In genomic region chr9:92607088-92607487, GRCh38 we compare ENCODE assay signal across 12 cellular contexts.
DNase-seq lines count a peak whose midpoint lies in the region; ATAC-seq and TF ChIP-seq lines count a peak whose summit lies in the region.
"Had no signal": no experiment of that assay in that cellular context is flagged by ENCODE, and none has a peak within 500 bp of the region (broad histone marks: within the 10 kb centered on the region; RNA-seq: fewer than 3 reads in every experiment).

No MANE protein-coding gene starts in this region.

- TF ChIP-seq CTCF in astrocyte of the cerebellum (IDR thresholded peaks at IDR 0.05; ENCODE audit: low read depth, low read length, missing control alignments) (no peak), left ventricle myocardium inferior (IDR thresholded peaks at IDR 0.05; ENCODE audit: borderline replicate concordance) (no peak)

- no peaks in the 10 kb centered on the region for H3K27me3 ChIP-seq in left ventricle myocardium inferior (ENCODE audit: low read depth)
- H3K27me3 ChIP-seq: BE2C had no signal

- in situ Hi-C loops in astrocyte of the cerebellum (cut with HindIII; ENCODE audit: low sequenced_read_pairs) = no loop called here

- peak overlapping the region; percentile 86 for H3K27ac ChIP-seq in left ventricle myocardium inferior (replicated peaks)

- ATAC-seq in Right ventricle myocardium inferior = peak; percentile 35

- intact Hi-C loops in Right ventricle myocardium inferior (cut with DNase I) = loop anchor here (5.0 to 10.0 kb wide), 2 partner anchors 72 to 125 kb away; partner anchors contain the start of genes ASPN and ECM2
- intact Hi-C loops in cardiac septum (cut with DNase I) = no loop called here
- intact Hi-C loops in left ventricle myocardium inferior (cut with micrococcal nuclease) = no loop called here

- H3K36me3 ChIP-seq in left ventricle myocardium inferior = peaks cover 7% of the 10 kb centered on the region

- no peak for DNase-seq in Right ventricle myocardium inferior (ENCODE audit: missing footprints)
- no peak for DNase-seq in cardiac septum (ENCODE audit: low spot score)
- peak; percentile 62 for DNase-seq in astrocyte of the cerebellum (ENCODE audit: low read depth)
- DNase-seq in left ventricle myocardium inferior = no peak
- no peak for DNase-seq in RPMI8226
- DNase-seq in germinal center (ENCODE audit: low spot score) = no peak
- no peak for DNase-seq in T-helper 1 cell
- no peak for DNase-seq in RKO (ENCODE audit: low spot score)
- DNase-seq: BE2C, H7, islet precursor cell, occipital lobe had no signal

- H3K4me1 ChIP-seq in left ventricle myocardium inferior = peaks cover 48% of the 10 kb centered on the region
- H3K4me1 ChIP-seq: BE2C had no signal

- H3K4me3 ChIP-seq in astrocyte of the cerebellum (ENCODE audit: low read depth, low read length) (no peak overlapping the region), left ventricle myocardium inferior (no peak overlapping the region)

- peaks cover 18% of the 10 kb centered on the region for H3K9me3 ChIP-seq in left ventricle myocardium inferior (replicated peaks)
- H3K9me3 ChIP-seq: BE2C had no signal
